ENCODE assay signal across 1 cellular context in the genomic region with DNA sequence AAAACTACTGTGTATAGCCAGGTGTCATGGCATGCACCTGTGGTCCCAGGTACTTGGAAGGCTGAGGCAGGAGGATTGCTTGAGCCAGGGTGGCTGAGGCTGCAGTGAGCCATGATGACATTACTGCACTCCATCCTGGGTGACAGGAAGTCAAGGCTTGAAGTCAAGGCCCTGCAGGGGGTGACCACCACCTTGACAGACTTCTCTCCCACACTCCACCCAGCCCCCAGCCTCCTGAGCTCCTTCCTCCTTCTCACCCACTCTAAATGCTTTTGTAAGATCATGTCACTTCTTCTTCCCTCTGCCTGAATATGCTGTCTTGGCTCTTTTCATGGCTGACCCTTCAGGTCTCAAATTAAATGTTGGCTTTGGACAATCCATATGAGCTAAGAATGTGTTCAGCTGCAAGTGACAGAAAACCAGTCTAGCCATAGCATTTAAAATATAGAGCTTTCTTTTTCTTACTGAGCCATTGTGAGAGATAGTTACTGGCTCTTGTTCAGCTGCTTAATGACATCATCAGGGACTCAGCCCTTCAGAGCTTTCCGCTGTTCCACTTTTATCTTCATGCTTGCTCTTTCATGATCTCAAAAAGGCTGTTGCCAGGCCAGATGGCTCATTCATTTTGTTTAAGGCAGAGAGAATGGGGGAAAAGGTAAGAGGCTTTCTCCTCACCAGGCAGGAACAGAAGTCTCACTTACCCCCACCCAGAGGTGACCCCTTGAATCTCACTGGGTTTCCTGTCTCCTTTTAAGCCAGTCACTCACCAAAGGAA.
TF ChIP-seq lines count a peak whose summit lies in the region.

No MANE protein-coding gene starts in this region.

TF ChIP-seq in GM12878, 131 proteins besides CTCF, POLR2A, EP300 and RAD21 (continued from another document):
- TF ChIP-seq RCOR1 (conservative IDR thresholded peaks at IDR 0.05; ENCODE audit: low read depth, low read length), result no peak
- peak; percentile 32; the same call in 1 of the 2 replicates for TF ChIP-seq CREB1 (IDR thresholded peaks at IDR 0.05; ENCODE audit: low read depth)
TF ChIP-seq in GM12878: peak in this region for 2.
